Comparison of ENCODE assay signal across 8 cellular contexts in the genomic region with DNA sequence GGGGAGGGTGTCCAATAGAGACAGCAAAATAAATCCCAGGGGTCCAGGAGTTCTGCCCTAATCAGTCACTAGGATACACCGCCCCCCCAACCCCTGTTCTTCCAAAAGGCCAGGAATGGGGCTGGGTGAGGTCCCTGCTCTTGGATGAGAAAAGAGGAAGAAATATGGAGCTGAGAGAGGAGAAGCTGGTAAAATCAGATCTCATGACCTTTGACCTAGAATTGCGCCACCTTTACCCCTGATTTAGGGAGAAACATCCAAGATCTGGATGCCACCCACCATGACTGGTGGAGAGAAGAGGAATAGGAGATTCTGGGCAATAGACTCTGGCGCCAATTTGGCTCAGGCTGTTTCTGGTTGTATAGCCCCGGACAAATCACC. TPM values are rescaled to one million over a fixed set of nuclear protein-coding genes. Genes with fewer than 3 reads are reported as not detected.
DNase-seq lines count a peak whose midpoint lies in the region; ATAC-seq and TF ChIP-seq lines count a peak whose summit lies in the region.

No MANE protein-coding gene starts in this region.

- peaks cover 45% of the 10 kb centered on the region for H3K4me1 ChIP-seq in GM23338 (ENCODE audit: insufficient read depth)
- H3K4me1 ChIP-seq in OCI-LY7 (ENCODE audit: insufficient read depth, low read length, poor library complexity, severe bottlenecking): peaks cover 66% of the 10 kb centered on the region
- no peaks in the 10 kb centered on the region for H3K4me1 ChIP-seq in endodermal cell (ENCODE audit: control insufficient read depth, insufficient read depth, low read length)
- peaks cover 0 to 72% (median 63%) of the 10 kb centered on the region in 4 donors for H3K4me1 ChIP-seq in sigmoid colon

- H4K20me1 ChIP-seq in GM23338 (replicated peaks; ENCODE audit: insufficient read depth) (peaks cover 21% of the 10 kb centered on the region), OCI-LY7 (ENCODE audit: insufficient read depth, low read length) (peaks cover 19% of the 10 kb centered on the region)

- H3K27ac Mint-ChIP-seq in GM23338 (peak overlapping the region; percentile 82), endodermal cell (no peak overlapping the region)

- no peak for ATAC-seq in GM23338
- ATAC-seq in HG03460 (IDR thresholded peaks at IDR 0.05; ENCODE audit: unreplicated experiment): no peak

- POLR2A ChIA-PET in OCI-LY7 (lab: Charles Lee): interaction anchor here (0.6 kb wide), 1 partner anchor 52 kb away, joined by 3 read pairs; no protein-coding TSS in a partner anchor

- H3K4me2 ChIP-seq in GM23338 (peak overlapping the region; percentile 89), OCI-LY7 (ENCODE audit: low read length) (peak overlapping the region; percentile 96)

- no peak for TF ChIP-seq POLR2A in sigmoid colon (IDR thresholded peaks at IDR 0.05)

- CTCF ChIA-PET in OCI-LY7 (lab: Charles Lee; ENCODE audit: unreplicated experiment): no interaction called here

- H3K27me3 ChIP-seq in GM23338 (ENCODE audit: insufficient read depth): no peaks in the 10 kb centered on the region
- no peaks in the 10 kb centered on the region for H3K27me3 ChIP-seq in endodermal cell (ENCODE audit: control insufficient read depth, insufficient read depth, low read length, poor library complexity, severe bottlenecking)
- no peaks in the 10 kb centered on the region for H3K27me3 ChIP-seq in sigmoid colon

- no peak for DNase-seq in GM23338 (ENCODE audit: low spot score)
- DNase-seq in OCI-LY7 (ENCODE audit: low spot score): no peak
- DNase-seq in endodermal cell: no peak
- DNase-seq in sigmoid colon: no peak
- no peak for DNase-seq in posterior vena cava (ENCODE audit: low spot score)
- DNase-seq in superior temporal gyrus (ENCODE audit: extremely low spot score): no peak
- no peak for DNase-seq in NAMALWA (ENCODE audit: low spot score)

- H3K36me3 ChIP-seq in GM23338 (ENCODE audit: insufficient read depth) (peaks cover 29% of the 10 kb centered on the region), OCI-LY7 (ENCODE audit: insufficient read depth, low read length) (peaks cover 47% of the 10 kb centered on the region), endodermal cell (ENCODE audit: control insufficient read depth, insufficient read depth, low read length) (peaks cover 28% of the 10 kb centered on the region), sigmoid colon (peaks cover 15 to 28% (median 22%) of the 10 kb centered on the region in 4 donors)

- H3K27me3 Mint-ChIP-seq in GM23338 (ENCODE audit: insufficient read depth, low read depth, poor library complexity): peaks cover 25% of the 10 kb centered on the region
- no peaks in the 10 kb centered on the region for H3K27me3 Mint-ChIP-seq in endodermal cell (ENCODE audit: insufficient read depth)

- TF ChIP-seq CTCF in GM23338 (conservative IDR thresholded peaks at IDR 0.05; ENCODE audit: low read depth in 2 of 2) (no peak), OCI-LY7 (conservative IDR thresholded peaks at IDR 0.05; ENCODE audit: low read length) (no peak), endodermal cell (conservative IDR thresholded peaks at IDR 0.05) (no peak), sigmoid colon (IDR thresholded peaks at IDR 0.05) (no peak)

- H3K9ac ChIP-seq in endodermal cell (ENCODE audit: extremely low read depth, low read length, poor library complexity, severe bottlenecking): peak overlapping the region; percentile 25

- BruUV-seq in OCI-LY7 (replicated peaks; lab: Mats Ljungman, UMichigan): no TSS peak

- TF ChIP-seq EP300 in sigmoid colon (IDR thresholded peaks at IDR 0.05): no peak

- H3K9me3 Mint-ChIP-seq in GM23338 (no peaks in the 10 kb centered on the region; the same call in 2 of the 3 replicates), endodermal cell (no peaks in the 10 kb centered on the region)

- WGBS in endodermal cell (ENCODE audit: insufficient coverage in 1 of 2, insufficient read length in 1 of 2), 2 experiments: 77 to 91% methylated on average over 1 to 4 of the region's 4 CpGs
- WGBS in sigmoid colon, 2 donors: 56 to 81% methylated on average over 4 of the region's 4 CpGs

- H3K27ac ChIP-seq in GM23338 (ENCODE audit: low read depth) (peak overlapping the region; percentile 89), OCI-LY7 (ENCODE audit: low read depth, low read length, poor library complexity, severe bottlenecking) (peak overlapping the region; percentile 88), endodermal cell (ENCODE audit: low read depth, low read length) (no peak overlapping the region), sigmoid colon (peak overlapping the region; percentile 91 to 99 (median 94))

- intact Hi-C loops in OCI-LY7 (cut with micrococcal nuclease; ENCODE audit: unreplicated experiment): no loop called here
- intact Hi-C loops in sigmoid colon (cut with DNase I): loop anchor here (1.0 to 5.0 kb wide), 2 partner anchors 34 to 204 kb away; a partner anchor contains a TSS
- intact Hi-C loops in posterior vena cava (cut with DNase I): loop anchor here in 1 of 2 donors (10.0 kb wide), 1 partner anchor 423 kb away; no protein-coding TSS in a partner anchor

- H3K4me1 Mint-ChIP-seq in GM23338 (peaks cover 55% of the 10 kb centered on the region), endodermal cell (peaks cover 36% of the 10 kb centered on the region)

- peak overlapping the region; percentile 81; the same call in 1 of the 2 replicates for H2AFZ ChIP-seq in GM23338
- H2AFZ ChIP-seq in OCI-LY7 (ENCODE audit: low read length): peak overlapping the region; percentile 23; the same call in 1 of the 2 replicates

- H3K4me3 Mint-ChIP-seq in GM23338: peak overlapping the region; percentile 88
- H3K4me3 Mint-ChIP-seq in endodermal cell: peak overlapping the region; percentile 98

- H3K79me2 ChIP-seq in GM23338 (replicated peaks; ENCODE audit: insufficient read depth): peaks cover 50% of the 10 kb centered on the region
- H3K79me2 ChIP-seq in OCI-LY7 (ENCODE audit: insufficient read depth, low read depth, low read length): peaks cover 48% of the 10 kb centered on the region

- H3F3A ChIP-seq in GM23338 (replicated peaks; ENCODE audit: low read depth): peaks cover 36% of the 10 kb centered on the region

- H3K9me2 ChIP-seq in GM23338 (ENCODE audit: insufficient read depth) (no peaks in the 10 kb centered on the region), OCI-LY7 (ENCODE audit: insufficient read depth, low read length) (no peaks in the 10 kb centered on the region)

- H3K4me3 ChIP-seq in GM23338 (peak overlapping the region; percentile 93), OCI-LY7 (ENCODE audit: low read depth, low read length, poor library complexity, severe bottlenecking) (peak overlapping the region; percentile 91), endodermal cell (ENCODE audit: low read length) (no peak overlapping the region), sigmoid colon (peak overlapping the region in 3 of 4 donors; percentile 72 to 92 (median 75))

- H3K36me3 Mint-ChIP-seq in GM23338 (ENCODE audit: low read depth) (peaks cover 41% of the 10 kb centered on the region), endodermal cell (ENCODE audit: low read depth) (peaks cover 31% of the 10 kb centered on the region)

- H3K9me3 ChIP-seq in OCI-LY7 (ENCODE audit: low read length) (no peaks in the 10 kb centered on the region), endodermal cell (ENCODE audit: control insufficient read depth, low read length) (no peaks in the 10 kb centered on the region), sigmoid colon (no peaks in the 10 kb centered on the region)

RNA-seq across cellular contexts. Expression of a gene that starts 0.7 kb away (rescaled TPM):
- total RNA-seq in GM23338 (2014; rRNA removed; shearing (Covaris generic)): 12.5 and 13.1 TPM in 2 replicates
- polyA plus RNA-seq in GM23338 (2016; fragmentation: Nextera tagmentation; extraction: Ambion mirVana) (7.8 and 8.4 TPM in 2 replicates), sigmoid colon (10 to 100 TPM in 1 of 3 donors, 1 to 10 TPM in 2; 3.0 to 11.6 (median 8.1) TPM)
- total RNA-seq in OCI-LY7 (2014; rRNA removed; shearing (Covaris generic)): 17.9 and 23.7 TPM in 2 replicates
- total RNA-seq in OCI-LY7 (2022) (30.9 and 35.5 TPM in 2 replicates), endodermal cell (10 to 100 TPM; 12.2 to 13.2 TPM), sigmoid colon (1 to 10 TPM; 5.3 to 8.0 (median 7.4) TPM), posterior vena cava (10 to 100 TPM in 1 of 2 donors, 1 to 10 TPM in 1; 8.8 to 11.3 TPM)
- 15.9 TPM for polyA plus RNA-seq in endodermal cell (2013, experiment 1 of 2)
- polyA plus RNA-seq in endodermal cell (2013, experiment 2 of 2): 12.4 TPM

RNA-seq across cellular contexts. Expression of a gene that starts 1.9 kb away (rescaled TPM):
- total RNA-seq in GM23338 (2014; rRNA removed; shearing (Covaris generic)): 1,594 and 1,843 TPM in 2 replicates
- polyA plus RNA-seq in GM23338 (2016; fragmentation: Nextera tagmentation; extraction: Ambion mirVana): 2,627 and 2,838 TPM in 2 replicates
- total RNA-seq in OCI-LY7 (2014; rRNA removed; shearing (Covaris generic)): 4,395 and 6,079 TPM in 2 replicates
- 3,132 and 3,168 TPM in 2 replicates for total RNA-seq in OCI-LY7 (2022)
- total RNA-seq in endodermal cell: 1,000 to 10,000 TPM; 1,782 to 1,829 TPM
- 2,533 TPM for polyA plus RNA-seq in endodermal cell (2013, experiment 1 of 2)
- 2,401 TPM for polyA plus RNA-seq in endodermal cell (2013, experiment 2 of 2)
- 1,000 to 10,000 TPM; 3,053 to 4,685 (median 3,950) TPM for total RNA-seq in sigmoid colon
- 1,000 to 10,000 TPM; 2,689 to 4,258 (median 3,169) TPM for polyA plus RNA-seq in sigmoid colon
- total RNA-seq in posterior vena cava: 1,000 to 10,000 TPM; 1,084 to 1,135 TPM

RNA-seq across cellular contexts. Expression of a gene that starts 27.6 kb away (rescaled TPM):
- 1.7 and 3.1 TPM in 2 replicates for total RNA-seq in GM23338 (2014; rRNA removed; shearing (Covaris generic))
- polyA plus RNA-seq in GM23338 (2016; fragmentation: Nextera tagmentation; extraction: Ambion mirVana): 1.9 and 2.0 TPM in 2 replicates
- 0.03 TPM in 1 of 2 replicates, not detected in the other for total RNA-seq in OCI-LY7 (2014; rRNA removed; shearing (Covaris generic))
- not detected in 2 replicates for total RNA-seq in OCI-LY7 (2022)
- total RNA-seq in endodermal cell: under 1 TPM; 0.35 to 0.46 TPM
- polyA plus RNA-seq in endodermal cell (2013, experiment 1 of 2): 1.3 TPM
- polyA plus RNA-seq in endodermal cell (2013, experiment 2 of 2): 1.2 TPM
- total RNA-seq in sigmoid colon: 1 to 10 TPM in 1 of 4 donors, under 1 TPM in 3; 0.16 to 1.1 (median 0.31) TPM
- polyA plus RNA-seq in sigmoid colon: under 1 TPM in 2 of 3 donors, not detected in 1; under 0.01 to 0.47 TPM
- total RNA-seq in posterior vena cava: 1 to 10 TPM in 1 of 2 donors, under 1 TPM in 1; 0.71 to 1.2 TPM

RNA-seq across cellular contexts. Expression of a gene that starts 32.2 kb away (rescaled TPM):
- total RNA-seq in GM23338 (2014; rRNA removed; shearing (Covaris generic)): not detected in 2 replicates
- polyA plus RNA-seq in GM23338 (2016; fragmentation: Nextera tagmentation; extraction: Ambion mirVana) (not detected in 2 replicates), sigmoid colon (not detected)
- 0.16 and 2.4 TPM in 2 replicates for total RNA-seq in OCI-LY7 (2014; rRNA removed; shearing (Covaris generic))
- total RNA-seq in OCI-LY7 (2022) (0.65 and 0.68 TPM in 2 replicates), endodermal cell (not detected), sigmoid colon (under 1 TPM in 1 of 4 donors, not detected in 3; 0.28 TPM), posterior vena cava (not detected)
- polyA plus RNA-seq in endodermal cell (2013, experiment 1 of 2): not detected
- not detected for polyA plus RNA-seq in endodermal cell (2013, experiment 2 of 2)

RNA-seq across cellular contexts. Expression of a gene that starts 46.7 kb away (rescaled TPM):
- total RNA-seq in GM23338 (2014; rRNA removed; shearing (Covaris generic)): 0.28 and 0.39 TPM in 2 replicates
- polyA plus RNA-seq in GM23338 (2016; fragmentation: Nextera tagmentation; extraction: Ambion mirVana) (0.75 and 0.91 TPM in 2 replicates), sigmoid colon (1 to 10 TPM; 1.4 to 4.8 (median 3.6) TPM)
- total RNA-seq in OCI-LY7 (2014; rRNA removed; shearing (Covaris generic)): 0.13 and 0.41 TPM in 2 replicates
- total RNA-seq in OCI-LY7 (2022) (0.67 TPM in 1 of 2 replicates, not detected in the other), endodermal cell (1 to 10 TPM; 9.0 TPM), sigmoid colon (10 to 100 TPM in 3 of 4 donors, 1 to 10 TPM in 1; 6.2 to 13.0 (median 10.3) TPM), posterior vena cava (10 to 100 TPM; 16.0 to 27.2 TPM)
- 2.3 TPM for polyA plus RNA-seq in endodermal cell (2013, experiment 1 of 2)
- polyA plus RNA-seq in endodermal cell (2013, experiment 2 of 2): 1.4 TPM
